ENCODE assay signal across 8 cellular contexts in genomic region chr11:65316979-65317786, GRCh38. TPM values are rescaled to one million over a fixed set of nuclear protein-coding genes. Genes with fewer than 3 reads are reported as not detected.
DNase-seq lines count a peak whose midpoint lies in the region; ATAC-seq, FAIRE-seq and TF ChIP-seq lines count a peak whose summit lies in the region.

No MANE protein-coding gene starts in this region.

- H3K4me3 ChIP-seq in astrocyte (ENCODE audit: insufficient read depth, low read depth, low read length) (peak overlapping the region; percentile 74), stomach smooth muscle (ENCODE audit: low read length in 2 of 2) (peak overlapping the region; percentile 86 to 95)

- H3K79me2 ChIP-seq in astrocyte (ENCODE audit: insufficient read depth, low read length): peaks cover 73% of the 10 kb centered on the region

- H3K27me3 ChIP-seq in astrocyte (ENCODE audit: insufficient read depth, low read length) (no peaks in the 10 kb centered on the region), stomach smooth muscle (ENCODE audit: control insufficient read depth in 1 of 2, insufficient read depth in 2 of 2, low read length in 2 of 2) (no peaks in the 10 kb centered on the region)

- H3K36me3 Mint-ChIP-seq in astrocyte (ENCODE audit: low read depth, unreplicated experiment): peaks cover 6% of the 10 kb centered on the region

- H2AFZ ChIP-seq in astrocyte (ENCODE audit: low read depth, low read length): peak overlapping the region; percentile 42

- peaks cover 18% of the 10 kb centered on the region for H3K4me1 Mint-ChIP-seq in astrocyte (ENCODE audit: low read depth, unreplicated experiment)

- H3K27me3 Mint-ChIP-seq in astrocyte (ENCODE audit: low read depth, unreplicated experiment): no peaks in the 10 kb centered on the region

- H3K9ac ChIP-seq in astrocyte (ENCODE audit: low read length): peak overlapping the region; percentile 92
- H3K9ac ChIP-seq in stomach smooth muscle (ENCODE audit: low read length in 2 of 2): peak overlapping the region in 1 of 2 donors; percentile 56

- no peak for ATAC-seq in HG02642 (IDR thresholded peaks at IDR 0.05; ENCODE audit: poor library complexity, unreplicated experiment)

- H3K27ac Mint-ChIP-seq in astrocyte (ENCODE audit: unreplicated experiment): peak overlapping the region; percentile 67

- H3K9me3 ChIP-seq in astrocyte (ENCODE audit: insufficient read depth, low read depth, low read length) (no peaks in the 10 kb centered on the region), stomach smooth muscle (ENCODE audit: control insufficient read depth in 2 of 2, low read length in 2 of 2) (no peaks in the 10 kb centered on the region)

- H3K36me3 ChIP-seq in astrocyte (ENCODE audit: insufficient read depth, low read length): peaks cover 6% of the 10 kb centered on the region
- peaks cover 15 to 16% of the 10 kb centered on the region in 2 donors for H3K36me3 ChIP-seq in stomach smooth muscle (ENCODE audit: control insufficient read depth in 2 of 2, insufficient read depth in 2 of 2, low read length in 2 of 2)

- H4K20me1 ChIP-seq in astrocyte (ENCODE audit: insufficient read depth, low read length): peaks cover 56% of the 10 kb centered on the region

- peak overlapping the region; percentile 82 for H3K27ac ChIP-seq in astrocyte (ENCODE audit: low read depth, low read length)
- H3K27ac ChIP-seq in stomach smooth muscle (ENCODE audit: low read length): peak overlapping the region; percentile 88

- TF ChIP-seq CTCF in astrocyte (IDR thresholded peaks at IDR 0.05; ENCODE audit: insufficient read depth, low read depth, low read length): no peak

- peak overlapping the region; percentile 86 for H3K4me2 ChIP-seq in astrocyte (ENCODE audit: low read length)

- H3K4me3 Mint-ChIP-seq in astrocyte (ENCODE audit: unreplicated experiment): peak overlapping the region; percentile 92

- DNase-seq in HS-5 (ENCODE audit: low read depth): peak; percentile 80
- peak; percentile 65 for DNase-seq in astrocyte (ENCODE audit: low read depth)
- DNase-seq in iris pigment epithelial cell (ENCODE audit: low read depth): peak; percentile 71
- no peak for DNase-seq in NCI-H524 treated with DMSO at 0.1 percent for 48 hours (lab: John Stamatoyannopoulos, UW)
- no peak for DNase-seq in SKM-1 treated with dmso at 0.1 percent for 144 hours (lab: John Stamatoyannopoulos, UW; ENCODE audit: unreplicated experiment)
- DNase-seq in T-helper 2 cell: no peak

- H3K4me1 ChIP-seq in astrocyte (ENCODE audit: insufficient read depth, low read length) (peaks cover 30% of the 10 kb centered on the region), stomach smooth muscle (ENCODE audit: control insufficient read depth, insufficient read depth, low read length) (peaks cover 48% of the 10 kb centered on the region)

- no peak for FAIRE-seq in astrocyte (lab: Jason Lieb, UNC)

- H3K9me3 Mint-ChIP-seq in astrocyte (ENCODE audit: unreplicated experiment): no peaks in the 10 kb centered on the region

RNA-seq across cellular contexts. Expression of gene CDC42EP2, which starts 2.5 kb away (rescaled TPM):
- total RNA-seq in astrocyte: 23.0 and 26.7 TPM in 2 replicates

RNA-seq across cellular contexts. Expression of gene DPF2, which starts 16.5 kb away (rescaled TPM):
- 58.5 and 66.4 TPM in 2 replicates for total RNA-seq in astrocyte

RNA-seq across cellular contexts. Expression of gene TIGD3, which starts 37.4 kb away (rescaled TPM):
- total RNA-seq in astrocyte: 0.20 and 0.29 TPM in 2 replicates

RNA-seq across cellular contexts. Expression of gene POLA2, which starts 55.4 kb away (rescaled TPM):
- total RNA-seq in astrocyte: 5.2 and 6.0 TPM in 2 replicates

Comparison
In these comparisons a context has a peak if more than half of its experiments do, and no peak if none do; other contexts are left out.
1. DNase-seq: peak in HS-5 (single experiment), astrocyte (single experiment) and iris pigment epithelial cell (single experiment); none in NCI-H524 treated with DMSO at 0.1 percent for 48 hours (single experiment), SKM-1 treated with dmso at 0.1 percent for 144 hours (single experiment) and T-helper 2 cell (0 of 5).